ENCODE assay signal across 20 cellular contexts in the genomic region with DNA sequence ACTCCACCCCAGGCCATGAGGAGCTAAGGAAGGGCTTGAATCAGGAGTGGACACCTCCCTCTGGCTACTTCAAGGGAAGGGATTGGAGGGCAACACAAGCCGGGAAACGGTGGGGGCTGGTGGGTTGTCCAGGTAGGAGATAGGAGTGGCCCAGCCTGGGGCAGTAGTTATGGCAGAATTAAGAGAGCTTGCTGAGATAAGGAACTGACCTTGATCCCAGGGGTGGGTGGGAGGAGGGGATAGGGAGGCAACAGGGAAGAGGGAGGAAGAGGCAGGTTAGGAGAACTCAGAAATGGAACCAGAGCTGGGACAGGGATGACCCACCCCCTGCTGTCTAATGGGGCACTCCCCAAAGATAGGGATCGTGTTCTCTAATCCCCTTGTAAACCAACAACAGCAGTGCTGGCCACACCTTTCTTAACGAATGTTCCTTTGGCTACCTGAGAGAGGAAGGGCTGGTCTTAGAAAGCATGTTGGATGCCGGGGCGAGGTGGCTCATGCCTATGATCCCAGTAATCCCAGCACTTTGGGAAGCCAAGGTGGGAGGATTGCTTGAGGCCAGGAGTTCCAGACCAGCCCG.
DNase-seq lines count a peak whose midpoint lies in the region; ATAC-seq, FAIRE-seq and TF ChIP-seq lines count a peak whose summit lies in the region.
"Had no signal": no experiment of that assay in that cellular context is flagged by ENCODE, and none has a peak within 500 bp of the region (broad histone marks: within the 10 kb centered on the region; RNA-seq: fewer than 3 reads in every experiment).

No MANE protein-coding gene starts in this region.

- H3K4me1 ChIP-seq in mucosa of descending colon (ENCODE audit: low read depth) (peaks cover 4% of the 10 kb centered on the region), transverse colon (peaks cover 0 to 18% (median 9%) of the 10 kb centered on the region in 4 donors)
- H3K4me1 ChIP-seq: suprapubic skin had no signal

- TF ChIP-seq EP300 in transverse colon (IDR thresholded peaks at IDR 0.05; ENCODE audit: low read depth): no peak

- H3K36me3 ChIP-seq in mucosa of descending colon (ENCODE audit: low read depth) (no peaks in the 10 kb centered on the region), transverse colon (no peaks in the 10 kb centered on the region)
- H3K36me3 ChIP-seq: suprapubic skin had no signal

- TF ChIP-seq CTCF in dorsolateral prefrontal cortex (IDR thresholded peaks at IDR 0.05 in 54 of 56, conservative IDR thresholded peaks at IDR 0.05 in 2 of 56; ENCODE audit: low read depth in 1 of 56, partially characterized antibody in 56 of 56) (no peak), mucosa of descending colon (IDR thresholded peaks at IDR 0.05) (no peak), transverse colon (IDR thresholded peaks at IDR 0.05) (no peak)

- H3K27ac ChIP-seq in dorsolateral prefrontal cortex (peak overlapping the region in 39 of 59 donors; percentile 0 to 89 (median 65)), transverse colon (peak overlapping the region in 1 of 4 donors; percentile 22)
- H3K27ac ChIP-seq: hepatocyte, suprapubic skin had no signal

- no peak for TF ChIP-seq POLR2A in transverse colon (IDR thresholded peaks at IDR 0.05)

- no peak for FAIRE-seq in HTR-8/SVneo (lab: Jason Lieb, UNC)
- FAIRE-seq: GM12891 had no signal

- intact Hi-C loops in dorsolateral prefrontal cortex (cut with DNase I) (loop anchor here (2.0 to 5.0 kb wide), 4 partner anchors 46 to 145 kb away; no protein-coding TSS in a partner anchor), mucosa of descending colon (cut with DNase I, micrococcal nuclease) (loop anchor here (10.0 kb wide), 1 partner anchor 143 kb away; no protein-coding TSS in a partner anchor), transverse colon (cut with DNase I; ENCODE audit: low total_unique reads) (loop anchor here (10.0 kb wide), 1 partner anchor 143 kb away; no protein-coding TSS in a partner anchor)

- H3K4me3 ChIP-seq in dorsolateral prefrontal cortex (no peak overlapping the region), mucosa of descending colon (no peak overlapping the region), transverse colon (no peak overlapping the region)
- H3K4me3 ChIP-seq: hepatocyte, suprapubic skin had no signal

- in situ Hi-C loops in transverse colon (cut with MboI; ENCODE audit: low pct_ligation_motif_present in 1 of 4, low pct_unique_long_range_greater_than_20kb in 1 of 4, low sequenced_read_pairs in 3 of 4): loop anchor here in 3 of 4 donors (5.0 to 10.0 kb wide), 2 partner anchors 143 to 146 kb away; no protein-coding TSS in a partner anchor

- H3K9me3 ChIP-seq in mucosa of descending colon (no peaks in the 10 kb centered on the region), transverse colon (no peaks in the 10 kb centered on the region)
- H3K9me3 ChIP-seq: suprapubic skin had no signal

- no peaks in the 10 kb centered on the region for H3K27me3 ChIP-seq in dorsolateral prefrontal cortex
- H3K27me3 ChIP-seq in transverse colon: no peaks in the 10 kb centered on the region
- H3K27me3 ChIP-seq: hepatocyte, suprapubic skin had no signal

- ATAC-seq in mucosa of descending colon: peak; percentile 70
- ATAC-seq in HG02571 (IDR thresholded peaks at IDR 0.05; ENCODE audit: unreplicated experiment): no peak
- no peak for ATAC-seq in HG03439 (IDR thresholded peaks at IDR 0.05; ENCODE audit: unreplicated experiment)

- 50 to 52% methylated on average over 2 to 7 of the region's 7 CpGs for WGBS in transverse colon (ENCODE audit: low coverage in 1 of 2), 2 donors

- DNase-seq in LoVo (ENCODE audit: low spot score): peak; percentile 69
- DNase-seq in dorsolateral prefrontal cortex: no peak
- no peak for DNase-seq in mucosa of descending colon
- peak; percentile 17 for DNase-seq in transverse colon
- DNase-seq in HTR-8/SVneo (ENCODE audit: insufficient read length, low spot score): no peak
- DNase-seq: activated CD4-positive, alpha-beta memory T cell treated with anti-CD3 and anti-CD28 coated beads, Interleukin-2, amount 10 ng/mL, durations not matched to agents 7 days and 5 days; activated naive CD8-positive, alpha-beta T cell treated with anti-CD3 and anti-CD28 coated beads, Interleukin-2, amount 10 ng/mL, durations not matched to agents 7 days and 5 days; Calu3; effector CD8-positive, alpha-beta T cell; erythroblast; foreskin fibroblast; HCEC 1CT; NCI-H1092; NCI-H1930; NCI-H226 had no signal

Comparison
In these comparisons a context has a peak if more than half of its experiments do, and no peak if none do; other contexts are left out.
1. DNase-seq: peak in LoVo (single experiment) and transverse colon (single experiment); none in dorsolateral prefrontal cortex (0 of 10), mucosa of descending colon (0 of 3) and HTR-8/SVneo (single experiment).